11 cellular contexts compared by ENCODE assay signal in the genomic region with DNA sequence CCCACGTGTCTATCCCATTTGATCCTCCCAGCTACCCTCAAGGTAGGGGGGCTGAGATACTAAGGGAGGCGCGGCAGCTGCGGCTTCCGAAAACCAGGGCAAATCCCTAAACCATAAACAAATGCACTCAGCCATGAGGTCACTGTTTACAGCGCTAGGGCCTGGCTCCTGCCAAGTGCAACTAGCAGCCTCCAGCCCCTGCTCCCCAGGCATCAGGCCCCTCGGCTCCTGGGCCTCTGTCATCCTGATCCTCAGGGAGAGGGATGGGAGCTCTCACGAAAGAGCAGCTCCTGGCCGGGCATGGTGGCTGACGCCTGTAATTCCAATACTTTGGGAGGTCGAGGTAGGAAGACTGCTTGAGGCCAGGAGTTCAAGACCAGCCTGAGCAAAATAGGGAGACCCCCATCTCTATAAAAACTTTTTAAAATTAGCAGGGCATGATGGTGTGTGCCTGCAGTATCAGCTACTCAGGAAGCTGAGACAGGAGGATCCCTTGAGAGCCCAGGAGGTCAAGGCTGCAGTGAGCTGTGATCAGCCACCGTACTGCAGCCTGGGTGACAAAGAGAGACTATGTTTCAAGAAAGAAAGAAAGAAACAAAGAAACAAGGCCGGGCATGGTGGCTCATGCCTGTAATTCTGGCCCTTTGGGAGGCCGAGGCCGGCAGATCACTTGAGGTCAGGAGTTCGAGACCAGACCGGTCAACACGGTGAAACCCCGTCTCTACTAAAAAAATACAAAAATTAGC. TPM values are rescaled to one million over a fixed set of nuclear protein-coding genes. Genes with fewer than 3 reads are reported as not detected.
A peak's percentile ranks its signal among the peaks of the same experiment; 100 is the strongest.
DNase-seq lines count a peak whose midpoint lies in the region; ATAC-seq, FAIRE-seq and TF ChIP-seq lines count a peak whose summit lies in the region.
"Had no signal": no experiment of that assay in that cellular context is flagged by ENCODE, and none has a peak within 500 bp of the region (broad histone marks: within the 10 kb centered on the region; RNA-seq: fewer than 3 reads in every experiment).

No MANE protein-coding gene starts in this region.

- 57 to 58% methylated on average over 8 to 13 of the region's 19 CpGs for WGBS in gastroesophageal sphincter (ENCODE audit: low coverage in 1 of 2), 2 donors

- TF ChIP-seq CTCF in Peyer's patch (IDR thresholded peaks at IDR 0.05), result no peak
- TF ChIP-seq CTCF in gastroesophageal sphincter (IDR thresholded peaks at IDR 0.05), result no peak

- peak overlapping the region in 1 of 2 donors; percentile 5 for H3K4me3 Mint-ChIP-seq in effector memory CD8-positive, alpha-beta T cell

- no peak for FAIRE-seq in RCC 7860 (lab: Jason Lieb, UNC)

- no peak overlapping the region for H3K4me3 ChIP-seq in Peyer's patch
- no peak overlapping the region for H3K4me3 ChIP-seq in gastroesophageal sphincter

- peak overlapping the region in 1 of 2 donors; percentile 28 for H3K27ac Mint-ChIP-seq in effector memory CD8-positive, alpha-beta T cell

- intact Hi-C loops in sciatic nerve (cut with DNase I), result loop anchor here (5.0 kb wide), 1 partner anchor 394 kb away; no protein-coding TSS in a partner anchor

- H3K27ac ChIP-seq in Peyer's patch (peak overlapping the region; percentile 56 to 75 (median 58)), gastroesophageal sphincter (peak overlapping the region; percentile 27 to 92 (median 84))

- peaks cover 0 to 56% (median 8%) of the 10 kb centered on the region in 4 donors for H3K4me1 ChIP-seq in Peyer's patch
- peaks cover 23 to 89% (median 60%) of the 10 kb centered on the region in 3 donors for H3K4me1 ChIP-seq in gastroesophageal sphincter

- no peaks in the 10 kb centered on the region for H3K9me3 ChIP-seq in Peyer's patch
- H3K9me3 ChIP-seq in gastroesophageal sphincter, result no peaks in the 10 kb centered on the region

- H3K36me3 Mint-ChIP-seq in effector memory CD8-positive, alpha-beta T cell (ENCODE audit: insufficient read depth), result peaks cover 6% of the 10 kb centered on the region

- no peaks in the 10 kb centered on the region for H3K9me3 Mint-ChIP-seq in effector memory CD8-positive, alpha-beta T cell

- ATAC-seq in gastroesophageal sphincter (no peak), sciatic nerve (peak; percentile 7), HG02840 (IDR thresholded peaks at IDR 0.05; ENCODE audit: low FRiP score, unreplicated experiment) (no peak)
- ATAC-seq in effector memory CD8-positive, alpha-beta T cell (replicated peaks), result no peak
- ATAC-seq: SK-N-SH treated with all-trans-retinoic acid at 6 μM for 48 hours had no signal

- no peak for TF ChIP-seq EP300 in gastroesophageal sphincter (IDR thresholded peaks at IDR 0.05)

- peaks cover 4 to 5% of the 10 kb centered on the region in 2 donors for H3K4me1 Mint-ChIP-seq in effector memory CD8-positive, alpha-beta T cell (ENCODE audit: low read depth in 2 of 2)

- no peaks in the 10 kb centered on the region for H3K27me3 Mint-ChIP-seq in effector memory CD8-positive, alpha-beta T cell

- DNase-seq in Ammon's horn (ENCODE audit: low spot score) (peak; percentile 73), Peyer's patch (peak in 1 of 3 donors; percentile 59), sciatic nerve (ENCODE audit: low spot score) (no peak), RCC 7860 (ENCODE audit: low spot score) (no peak)
- no peak for DNase-seq in effector memory CD8-positive, alpha-beta T cell
- DNase-seq in activated naive CD4-positive, alpha-beta T cell (lab: John Stamatoyannopoulos, UW), result no peak
- DNase-seq: effector CD8-positive, alpha-beta T cell; NCI-H1930 had no signal

- H3K36me3 ChIP-seq in Peyer's patch (peaks cover 0 to 4% (median 0%) of the 10 kb centered on the region in 3 donors), gastroesophageal sphincter (peaks cover 0 to 16% of the 10 kb centered on the region in 2 donors)

- TF ChIP-seq POLR2A in Peyer's patch (IDR thresholded peaks at IDR 0.05), result no peak
- no peak for TF ChIP-seq POLR2A in gastroesophageal sphincter (IDR thresholded peaks at IDR 0.05)

- no peaks in the 10 kb centered on the region for H3K27me3 ChIP-seq in Peyer's patch
- H3K27me3 ChIP-seq in gastroesophageal sphincter, result no peaks in the 10 kb centered on the region

RNA-seq across cellular contexts. Expression of gene TLDC2, which starts 42.5 kb away (rescaled TPM):
- total RNA-seq in Peyer's patch (100 to 1,000 TPM in 2 of 4 donors, 10 to 100 TPM in 2; 22.3 to 114 (median 70.1) TPM), gastroesophageal sphincter (1 to 10 TPM in 1 of 4 donors, under 1 TPM in 2, not detected in 1; 0.27 to 3.7 (median 0.27) TPM), sciatic nerve (0.31 TPM)

RNA-seq across cellular contexts. Expression of gene DSN1, which starts 59.9 kb away (rescaled TPM):
- 10 to 100 TPM in 3 of 4 donors, 1 to 10 TPM in 1; 7.5 to 26.4 (median 13.3) TPM for total RNA-seq in Peyer's patch
- total RNA-seq in gastroesophageal sphincter, result 1 to 10 TPM; 5.1 to 8.1 (median 6.0) TPM
- 7.2 TPM for total RNA-seq in sciatic nerve

Comparison
In these comparisons a context has a peak if more than half of its experiments do, and no peak if none do; other contexts are left out.
1. RNA of gene TLDC2, which starts 42.5 kb away (total RNA-seq): 22.3 to 114 TPM in Peyer's patch; 0.31 TPM in sciatic nerve (single experiment) and 0.27 to 3.7 TPM in gastroesophageal sphincter; every median in the first group is over 4 times any median in the second.